In the genomic region with DNA sequence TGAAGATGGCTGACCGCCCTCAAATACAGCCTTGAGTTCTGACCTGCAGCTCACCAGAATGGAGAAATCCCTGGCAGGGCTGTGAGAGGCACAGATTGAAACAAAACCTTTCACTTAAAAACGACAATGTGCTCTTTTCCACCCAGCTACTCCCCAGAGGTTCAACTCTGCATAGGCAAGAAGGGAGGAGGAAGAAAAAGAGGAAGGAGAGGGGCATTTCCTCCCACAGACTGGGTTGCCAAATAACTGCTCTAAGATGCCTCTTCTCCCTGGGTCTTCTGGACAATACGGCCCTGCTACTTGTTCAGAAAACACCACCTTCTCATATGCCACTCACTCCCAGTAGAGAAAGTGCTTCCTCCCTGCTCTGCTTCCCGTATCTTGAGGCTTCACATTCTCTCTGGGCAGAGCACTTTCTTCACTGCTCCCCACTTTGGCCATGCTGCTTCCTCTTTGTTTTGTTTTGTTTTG, we compare ENCODE assay signal across 1 cellular context.
TF ChIP-seq lines count a peak whose summit lies in the region.

No MANE protein-coding gene starts in this region.

TF ChIP-seq in GM23338, 12 proteins besides CTCF, POLR2A, EP300 and RAD21 (continued from another document):
- TF ChIP-seq, protein P1, sequence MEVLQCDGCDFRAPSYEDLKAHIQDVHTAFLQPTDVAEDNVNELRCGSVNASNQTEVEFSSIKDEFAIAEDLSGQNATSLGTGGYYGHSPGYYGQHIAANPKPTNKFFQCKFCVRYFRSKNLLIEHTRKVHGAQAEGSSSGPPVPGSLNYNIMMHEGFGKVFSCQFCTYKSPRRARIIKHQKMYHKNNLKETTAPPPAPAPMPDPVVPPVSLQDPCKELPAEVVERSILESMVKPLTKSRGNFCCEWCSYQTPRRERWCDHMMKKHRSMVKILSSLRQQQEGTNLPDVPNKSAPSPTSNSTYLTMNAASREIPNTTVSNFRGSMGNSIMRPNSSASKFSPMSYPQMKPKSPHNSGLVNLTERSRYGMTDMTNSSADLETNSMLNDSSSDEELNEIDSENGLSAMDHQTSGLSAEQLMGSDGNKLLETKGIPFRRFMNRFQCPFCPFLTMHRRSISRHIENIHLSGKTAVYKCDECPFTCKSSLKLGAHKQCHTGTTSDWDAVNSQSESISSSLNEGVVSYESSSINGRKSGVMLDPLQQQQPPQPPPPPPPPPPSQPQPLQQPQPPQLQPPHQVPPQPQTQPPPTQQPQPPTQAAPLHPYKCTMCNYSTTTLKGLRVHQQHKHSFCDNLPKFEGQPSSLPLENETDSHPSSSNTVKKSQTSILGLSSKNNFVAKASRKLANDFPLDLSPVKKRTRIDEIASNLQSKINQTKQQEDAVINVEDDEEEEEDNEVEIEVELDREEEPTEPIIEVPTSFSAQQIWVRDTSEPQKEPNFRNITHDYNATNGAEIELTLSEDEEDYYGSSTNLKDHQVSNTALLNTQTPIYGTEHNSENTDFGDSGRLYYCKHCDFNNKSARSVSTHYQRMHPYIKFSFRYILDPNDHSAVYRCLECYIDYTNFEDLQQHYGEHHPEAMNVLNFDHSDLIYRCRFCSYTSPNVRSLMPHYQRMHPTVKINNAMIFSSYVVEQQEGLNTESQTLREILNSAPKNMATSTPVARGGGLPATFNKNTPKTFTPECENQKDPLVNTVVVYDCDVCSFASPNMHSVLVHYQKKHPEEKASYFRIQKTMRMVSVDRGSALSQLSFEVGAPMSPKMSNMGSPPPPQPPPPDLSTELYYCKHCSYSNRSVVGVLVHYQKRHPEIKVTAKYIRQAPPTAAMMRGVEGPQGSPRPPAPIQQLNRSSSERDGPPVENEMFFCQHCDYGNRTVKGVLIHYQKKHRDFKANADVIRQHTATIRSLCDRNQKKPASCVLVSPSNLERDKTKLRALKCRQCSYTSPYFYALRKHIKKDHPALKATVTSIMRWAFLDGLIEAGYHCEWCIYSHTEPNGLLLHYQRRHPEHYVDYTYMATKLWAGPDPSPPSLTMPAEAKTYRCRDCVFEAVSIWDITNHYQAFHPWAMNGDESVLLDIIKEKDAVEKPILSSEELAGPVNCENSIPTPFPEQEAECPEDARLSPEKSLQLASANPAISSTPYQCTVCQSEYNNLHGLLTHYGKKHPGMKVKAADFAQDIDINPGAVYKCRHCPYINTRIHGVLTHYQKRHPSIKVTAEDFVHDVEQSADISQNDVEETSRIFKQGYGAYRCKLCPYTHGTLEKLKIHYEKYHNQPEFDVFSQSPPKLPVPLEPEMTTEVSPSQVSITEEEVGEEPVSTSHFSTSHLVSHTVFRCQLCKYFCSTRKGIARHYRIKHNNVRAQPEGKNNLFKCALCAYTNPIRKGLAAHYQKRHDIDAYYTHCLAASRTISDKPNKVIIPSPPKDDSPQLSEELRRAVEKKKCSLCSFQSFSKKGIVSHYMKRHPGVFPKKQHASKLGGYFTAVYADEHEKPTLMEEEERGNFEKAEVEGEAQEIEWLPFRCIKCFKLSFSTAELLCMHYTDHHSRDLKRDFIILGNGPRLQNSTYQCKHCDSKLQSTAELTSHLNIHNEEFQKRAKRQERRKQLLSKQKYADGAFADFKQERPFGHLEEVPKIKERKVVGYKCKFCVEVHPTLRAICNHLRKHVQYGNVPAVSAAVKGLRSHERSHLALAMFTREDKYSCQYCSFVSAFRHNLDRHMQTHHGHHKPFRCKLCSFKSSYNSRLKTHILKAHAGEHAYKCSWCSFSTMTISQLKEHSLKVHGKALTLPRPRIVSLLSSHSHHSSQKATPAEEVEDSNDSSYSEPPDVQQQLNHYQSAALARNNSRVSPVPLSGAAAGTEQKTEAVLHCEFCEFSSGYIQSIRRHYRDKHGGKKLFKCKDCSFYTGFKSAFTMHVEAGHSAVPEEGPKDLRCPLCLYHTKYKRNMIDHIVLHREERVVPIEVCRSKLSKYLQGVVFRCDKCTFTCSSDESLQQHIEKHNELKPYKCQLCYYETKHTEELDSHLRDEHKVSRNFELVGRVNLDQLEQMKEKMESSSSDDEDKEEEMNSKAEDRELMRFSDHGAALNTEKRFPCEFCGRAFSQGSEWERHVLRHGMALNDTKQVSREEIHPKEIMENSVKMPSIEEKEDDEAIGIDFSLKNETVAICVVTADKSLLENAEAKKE (CRISPR knock-in tag; IDR thresholded peaks at IDR 0.05): no peak
- TF ChIP-seq ZNF114 (CRISPR knock-in tag; IDR thresholded peaks at IDR 0.05): no peak
- TF ChIP-seq, protein P2, sequence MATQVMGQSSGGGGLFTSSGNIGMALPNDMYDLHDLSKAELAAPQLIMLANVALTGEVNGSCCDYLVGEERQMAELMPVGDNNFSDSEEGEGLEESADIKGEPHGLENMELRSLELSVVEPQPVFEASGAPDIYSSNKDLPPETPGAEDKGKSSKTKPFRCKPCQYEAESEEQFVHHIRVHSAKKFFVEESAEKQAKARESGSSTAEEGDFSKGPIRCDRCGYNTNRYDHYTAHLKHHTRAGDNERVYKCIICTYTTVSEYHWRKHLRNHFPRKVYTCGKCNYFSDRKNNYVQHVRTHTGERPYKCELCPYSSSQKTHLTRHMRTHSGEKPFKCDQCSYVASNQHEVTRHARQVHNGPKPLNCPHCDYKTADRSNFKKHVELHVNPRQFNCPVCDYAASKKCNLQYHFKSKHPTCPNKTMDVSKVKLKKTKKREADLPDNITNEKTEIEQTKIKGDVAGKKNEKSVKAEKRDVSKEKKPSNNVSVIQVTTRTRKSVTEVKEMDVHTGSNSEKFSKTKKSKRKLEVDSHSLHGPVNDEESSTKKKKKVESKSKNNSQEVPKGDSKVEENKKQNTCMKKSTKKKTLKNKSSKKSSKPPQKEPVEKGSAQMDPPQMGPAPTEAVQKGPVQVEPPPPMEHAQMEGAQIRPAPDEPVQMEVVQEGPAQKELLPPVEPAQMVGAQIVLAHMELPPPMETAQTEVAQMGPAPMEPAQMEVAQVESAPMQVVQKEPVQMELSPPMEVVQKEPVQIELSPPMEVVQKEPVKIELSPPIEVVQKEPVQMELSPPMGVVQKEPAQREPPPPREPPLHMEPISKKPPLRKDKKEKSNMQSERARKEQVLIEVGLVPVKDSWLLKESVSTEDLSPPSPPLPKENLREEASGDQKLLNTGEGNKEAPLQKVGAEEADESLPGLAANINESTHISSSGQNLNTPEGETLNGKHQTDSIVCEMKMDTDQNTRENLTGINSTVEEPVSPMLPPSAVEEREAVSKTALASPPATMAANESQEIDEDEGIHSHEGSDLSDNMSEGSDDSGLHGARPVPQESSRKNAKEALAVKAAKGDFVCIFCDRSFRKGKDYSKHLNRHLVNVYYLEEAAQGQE (IDR thresholded peaks at IDR 0.05; ENCODE audit: unreplicated experiment): no peak
- TF ChIP-seq POLR2AphosphoS5 (IDR thresholded peaks at IDR 0.05; ENCODE audit: low read depth): no peak
